In genomic region chr2:341912-342311, GRCh38 we compare ENCODE assay signal across 36 cellular contexts. TPM values are rescaled to one million over a fixed set of nuclear protein-coding genes. Genes with fewer than 3 reads are reported as not detected.
"Had no signal": no experiment of that assay in that cellular context is flagged by ENCODE, and none has a peak within 500 bp of the region (broad histone marks: within the 10 kb centered on the region; RNA-seq: fewer than 3 reads in every experiment).

No MANE protein-coding gene starts in this region.

- H3K36me3 ChIP-seq: adrenal gland, breast epithelium had no signal

- H3K9me3 ChIP-seq: adrenal gland had no signal

- H3K27ac ChIP-seq: adrenal gland, body of pancreas, breast epithelium, PC-9, RWPE1, VCaP had no signal

- H3K4me1 ChIP-seq: adrenal gland, body of pancreas, breast epithelium had no signal

- H2AFZ ChIP-seq: PC-9 had no signal

- DNase-seq: activated B cell treated with CpG ODN at 0.5 μM for 24 hours; activated CD4-positive, alpha-beta memory T cell treated with anti-CD3 and anti-CD28 coated beads for 36 hours; activated CD4-positive, alpha-beta T cell treated with anti-CD3 and anti-CD28 coated beads for 4 hours; activated CD4-positive, alpha-beta T cell treated with anti-CD3 and anti-CD28 coated beads, Interleukin-2, amount 50 U/mL, for 1 hour; activated CD4-positive, CD25-positive, alpha-beta regulatory T cell treated with anti-CD3 and anti-CD28 coated beads, Interleukin-2, amount 50 U/mL, for 72 hours; activated CD8-positive, alpha-beta memory T cell treated with anti-CD3 and anti-CD28 coated beads, Interleukin-2, amount 50 U/mL, for 4 hours; activated gamma-delta T cell treated with Interleukin-2 at 50 U/mL for 16 hours; activated naive CD4-positive, alpha-beta T cell treated with anti-CD3 and anti-CD28 coated beads for 36 hours; activated T-cell treated with anti-CD3 and anti-CD28 coated beads for 4 hours; activated T-cell treated with anti-CD3 and anti-CD28 coated beads, Interleukin-2, amount 50 U/mL, for 4 hours; adrenal gland; body of pancreas; MM.1S; MV-4-11; NCI-H1092; NCI-H1436 treated with DMSO at 0.1 percent for 48 hours; NCI-H1694 treated with DMSO at 0.1 percent for 48 hours; NCI-H2029; NCI-H510A; NCI-H526; NCI-H748 treated with DMSO at 0.1 percent for 48 hours; NK-92 treated with Interleukin-12 subunit alpha and Interleukin-12 subunit beta, amount 100 ng/mL, for 24 hours; PC-9; SIG-M5; SW 1271; T-helper 1 cell; T-helper 2 cell; T-helper 9 cell had no signal

- H3K27me3 ChIP-seq: adrenal gland, body of pancreas, breast epithelium had no signal

- H3K4me3 Mint-ChIP-seq: activated B cell treated with CpG ODN at 0.5 μM for 24 hours; activated CD4-positive, alpha-beta memory T cell treated with anti-CD3 and anti-CD28 coated beads for 36 hours; activated naive CD4-positive, alpha-beta T cell treated with anti-CD3 and anti-CD28 coated beads for 36 hours; activated T-cell treated with anti-CD3 and anti-CD28 coated beads, Interleukin-2, amount 50 U/mL, for 4 hours; activated T-helper 1 cell treated with anti-CD3 and anti-CD28 coated beads, Interleukin-12 subunit alpha, Interleukin-12 subunit beta, Interleukin-2, Interleukin-4 antibody, amounts not matched to agents 30 ng/mL and 10 ng/mL and 1 ng/mL, durations not matched to agents 14 hours and 24 hours and 36 hours had no signal

- ATAC-seq: activated naive CD4-positive, alpha-beta T cell treated with anti-CD3 and anti-CD28 coated beads, Interleukin-2, amount 50 U/mL, for 72 hours; activated T-cell treated with anti-CD3 and anti-CD28 coated beads, Interleukin-2, amount 50 U/mL, for 4 hours; body of pancreas; Right ventricle myocardium inferior had no signal

- H3K4me2 ChIP-seq: PC-9 had no signal

- H3K4me3 ChIP-seq: adrenal gland, body of pancreas, breast epithelium, PC-9 had no signal

- H3K27ac Mint-ChIP-seq: activated CD4-positive, alpha-beta memory T cell treated with anti-CD3 and anti-CD28 coated beads for 36 hours; activated naive CD4-positive, alpha-beta T cell treated with anti-CD3 and anti-CD28 coated beads for 36 hours; activated T-helper 1 cell treated with anti-CD3 and anti-CD28 coated beads, Interleukin-12 subunit alpha, Interleukin-12 subunit beta, Interleukin-2, Interleukin-4 antibody, amounts not matched to agents 30 ng/mL and 10 ng/mL and 1 ng/mL, durations not matched to agents 14 hours and 24 hours and 36 hours had no signal

RNA-seq across cellular contexts. Expression of gene ALKAL2, which starts 54.0 kb away (rescaled TPM):
- total RNA-seq: activated B cell treated with CpG ODN at 0.5 μM for 24 hours; activated CD4-positive, alpha-beta memory T cell treated with anti-CD3 and anti-CD28 coated beads for 36 hours; activated naive CD4-positive, alpha-beta T cell treated with anti-CD3 and anti-CD28 coated beads for 36 hours; activated T-cell treated with anti-CD3 and anti-CD28 coated beads, Interleukin-2, amount 50 U/mL, for 4 hours; OCI-LY7; PC-9; SK-MEL-5 had no signal
